In the genomic region with DNA sequence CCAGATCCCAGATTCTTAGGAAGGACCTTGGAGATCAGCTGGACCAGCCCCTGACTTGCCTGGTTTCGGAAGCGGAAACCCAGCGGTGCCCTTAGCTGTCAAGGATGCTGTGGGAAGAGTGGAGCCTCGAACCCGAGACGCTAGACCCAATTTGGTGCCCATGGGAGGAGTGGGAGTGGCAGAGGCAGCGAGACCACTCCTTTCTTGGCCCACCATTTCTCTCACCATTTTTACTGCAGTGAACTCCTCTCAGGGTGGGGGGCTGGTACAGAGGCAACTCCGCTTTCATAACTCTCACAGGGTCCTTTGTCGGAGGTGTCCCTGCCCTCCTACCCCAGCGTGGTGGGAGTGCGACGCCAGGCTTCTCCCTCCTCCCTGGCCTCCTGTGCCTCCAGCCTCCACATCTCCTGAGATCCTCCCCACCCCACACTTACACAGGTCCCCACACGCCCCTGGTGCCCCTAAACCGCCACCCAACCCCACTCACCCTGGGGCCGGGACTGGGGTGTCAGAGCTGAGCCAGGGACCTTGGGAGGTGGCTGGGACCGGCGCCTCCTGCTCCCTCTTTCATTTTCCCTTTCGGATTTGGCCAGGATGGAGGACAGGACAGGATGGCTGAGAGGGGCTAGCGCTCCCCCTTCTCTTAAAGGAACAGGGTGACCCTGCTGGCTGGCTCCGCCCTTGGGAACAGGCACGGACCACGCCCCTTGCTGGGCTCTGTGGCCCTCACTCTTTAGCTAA, we compare ENCODE assay signal across 9 cellular contexts. TPM values are rescaled to one million over a fixed set of nuclear protein-coding genes. Genes with fewer than 3 reads are reported as not detected.
DNase-seq lines count a peak whose midpoint lies in the region; ATAC-seq, FAIRE-seq and TF ChIP-seq lines count a peak whose summit lies in the region.
"Had no signal": no experiment of that assay in that cellular context is flagged by ENCODE, and none has a peak within 500 bp of the region (broad histone marks: within the 10 kb centered on the region; RNA-seq: fewer than 3 reads in every experiment).

A gene with protein sequence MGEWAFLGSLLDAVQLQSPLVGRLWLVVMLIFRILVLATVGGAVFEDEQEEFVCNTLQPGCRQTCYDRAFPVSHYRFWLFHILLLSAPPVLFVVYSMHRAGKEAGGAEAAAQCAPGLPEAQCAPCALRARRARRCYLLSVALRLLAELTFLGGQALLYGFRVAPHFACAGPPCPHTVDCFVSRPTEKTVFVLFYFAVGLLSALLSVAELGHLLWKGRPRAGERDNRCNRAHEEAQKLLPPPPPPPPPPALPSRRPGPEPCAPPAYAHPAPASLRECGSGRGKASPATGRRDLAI (minus strand): TSS at position 617 of the 741 bp plus-strand sequence. CDS start 922 bp downstream, outside the sequence.

- in situ Hi-C loops in GM12878 (cut with MboI): no loop called here

- CTCF ChIA-PET in GM12878 (lab: Yijun Ruan, JAX): interaction anchor here (0.8 to 3.4 kb wide), 12 partner anchors 9 to 170 kb away, joined by 3 to 24 read pairs (median 4); a partner anchor contains a TSS

- POLR2A ChIA-PET in GM12878 (lab: Charles Lee): interaction anchor here (0.6 kb wide), 1 partner anchor 64 kb away, joined by 10 read pairs; no protein-coding TSS in a partner anchor

- RAD21 ChIA-PET in GM12878 (lab: Charles Lee; ENCODE audit: unreplicated experiment): interaction anchor here (0.9 to 1.0 kb wide), 2 partner anchors 14 to 170 kb away, joined by 3 to 4 read pairs; no protein-coding TSS in a partner anchor

- no peak for TF ChIP-seq EP300 in GM12878 (IDR thresholded peaks at IDR 0.05; ENCODE audit: borderline replicate concordance in 1 of 2, control insufficient read depth in 1 of 2, low read depth in 2 of 2, low read length in 2 of 2)

- H4K20me1 ChIP-seq in GM12878 (ENCODE audit: control insufficient read depth, insufficient read depth): no peaks in the 10 kb centered on the region

- peak within 1 kb of the TSS; percentile 85 for H3K4me2 ChIP-seq in GM12878 (ENCODE audit: control insufficient read depth, insufficient read depth)

- H3K36me3 Mint-ChIP-seq in activated T-cell treated with anti-CD3 and anti-CD28 coated beads, Interleukin-2, amount 50 U/mL, for 24 hours (ENCODE audit: low read depth): no peaks in the 10 kb centered on the region

- BruUV-seq in GM12878 (replicated peaks; lab: Mats Ljungman, UMichigan): no TSS peak

- TF ChIP-seq POLR2A in GM12878 (IDR thresholded peaks at IDR 0.05; ENCODE audit: low read depth, low read length): no peak
- TF ChIP-seq POLR2A in thyroid gland (IDR thresholded peaks at IDR 0.05): no peak

- ATAC-seq in GM12878 (no peak), left lung (no peak)

- H3K9ac ChIP-seq in GM12878 (ENCODE audit: control insufficient read depth, insufficient read depth, low read length): no peak within 1 kb of the TSS

- H3K9me3 Mint-ChIP-seq in activated T-cell treated with anti-CD3 and anti-CD28 coated beads, Interleukin-2, amount 50 U/mL, for 24 hours: no peaks in the 10 kb centered on the region

- no peak within 1 kb of the TSS for H3K27ac Mint-ChIP-seq in activated T-cell treated with anti-CD3 and anti-CD28 coated beads, Interleukin-2, amount 50 U/mL, for 24 hours

- intact Hi-C loops in GM12878 (cut with micrococcal nuclease; ENCODE audit: unreplicated experiment): loop anchor here (5.0 kb wide), 2 partner anchors 78 to 183 kb away; a partner anchor contains a TSS
- intact Hi-C loops in left lung (cut with DNase I): loop anchor here in 1 of 2 donors (5.0 kb wide), 1 partner anchor 168 kb away; no protein-coding TSS in a partner anchor
- intact Hi-C loops in thyroid gland (cut with DNase I): loop anchor here (5.0 kb wide), 1 partner anchor 53 kb away; a partner anchor contains a TSS

- peak within 1 kb of the TSS; percentile 65; the same call in 1 of the 2 replicates for H3K4me3 ChIP-seq in GM12878
- peak within 1 kb of the TSS; percentile 49 to 54 for H3K4me3 ChIP-seq in left lung
- peak within 1 kb of the TSS in 2 of 3 donors; percentile 3 to 50 for H3K4me3 ChIP-seq in thyroid gland (replicated peaks in 1 of 3)

- peaks cover 22% of the 10 kb centered on the region for H3K27me3 Mint-ChIP-seq in activated T-cell treated with anti-CD3 and anti-CD28 coated beads, Interleukin-2, amount 50 U/mL, for 24 hours

- H3K36me3 ChIP-seq in GM12878 (ENCODE audit: control insufficient read depth in 2 of 2, insufficient read depth in 2 of 2, low read length in 1 of 2): no peaks in the 10 kb centered on the region
- no peaks in the 10 kb centered on the region for H3K36me3 ChIP-seq in left lung
- H3K36me3 ChIP-seq in thyroid gland: no peaks in the 10 kb centered on the region

- no peak for FAIRE-seq in GM12878 (lab: Jason Lieb, UNC)

- H3K4me1 ChIP-seq in GM12878 (ENCODE audit: control insufficient read depth, insufficient read depth, low read length) (no peaks in the 10 kb centered on the region; the same call in none of the 2 replicates), left lung (peaks cover 0 to 26% of the 10 kb centered on the region in 2 donors), thyroid gland (peaks cover 3 to 12% of the 10 kb centered on the region in 2 donors)

- 77% methylated on average over 19 of the region's 22 CpGs for WGBS in GM12878 (ENCODE audit: insufficient coverage, insufficient replicate concordance, low lambda C conversion rate, missing lambda C conversion rate)
- 57 to 58% methylated on average over 22 of the region's 22 CpGs for WGBS in thyroid gland, 2 donors

- H3K4me3 Mint-ChIP-seq in activated T-cell treated with anti-CD3 and anti-CD28 coated beads, Interleukin-2, amount 50 U/mL, for 24 hours: peak within 1 kb of the TSS; percentile 71

- peaks cover 0 to 2% of the 10 kb centered on the region in 2 experiments; a peak in 1 of 4 replicates for H3K27me3 ChIP-seq in GM12878 (replicated peaks in 1 of 2; ENCODE audit: control insufficient read depth in 2 of 2, insufficient read depth in 2 of 2, low read length in 1 of 2)
- peaks cover 0 to 45% of the 10 kb centered on the region in 2 donors for H3K27me3 ChIP-seq in left lung
- H3K27me3 ChIP-seq in thyroid gland: no peaks in the 10 kb centered on the region

- TF ChIP-seq RAD21 in GM12878 (IDR thresholded peaks at IDR 0.05; ENCODE audit: insufficient read depth, low read depth, low read length): no peak

- SMC1A ChIA-PET in GM12878 (lab: Charles Lee; ENCODE audit: uncharacterized antibody, unreplicated experiment): interaction anchor here (1.1 to 4.9 kb wide), 4 partner anchors 12 to 196 kb away, joined by 3 to 38 read pairs (median 6); no protein-coding TSS in a partner anchor

- H3K79me2 ChIP-seq in GM12878 (ENCODE audit: control insufficient read depth, insufficient read depth, low read length): no peaks in the 10 kb centered on the region

- no peak within 1 kb of the TSS for H2AFZ ChIP-seq in GM12878 (ENCODE audit: control insufficient read depth, low read depth, low read length)

- DNase-seq in activated T-cell treated with anti-CD3 and anti-CD28 coated beads, Interleukin-2, amount 50 U/mL, for 24 hours: peak; percentile 30
- no peak for DNase-seq in activated T-cell treated with anti-CD3 and anti-CD28 coated beads, Interleukin-2, amount 50 U/mL, for 48 hours
- no peak for DNase-seq in GM12878 (ENCODE audit: low read depth, low spot score)
- DNase-seq in left lung: no peak
- no peak for DNase-seq in thyroid gland
- no peak for DNase-seq in RPMI8226
- DNase-seq in GOT3 (lab: John Stamatoyannopoulos, UW): no peak
- DNase-seq in HT-29 (ENCODE audit: low spot score): no peak

- peaks cover 22% of the 10 kb centered on the region for H3K4me1 Mint-ChIP-seq in activated T-cell treated with anti-CD3 and anti-CD28 coated beads, Interleukin-2, amount 50 U/mL, for 24 hours (ENCODE audit: low read depth)

- H3K27ac ChIP-seq in GM12878 (ENCODE audit: control insufficient read depth, insufficient read depth) (no peak within 1 kb of the TSS), left lung (peak within 1 kb of the TSS in 1 of 2 donors; percentile 41), thyroid gland (no peak within 1 kb of the TSS)

- TF ChIP-seq CTCF in GM12878 (IDR thresholded peaks at IDR 0.05 in 2 of 3, conservative IDR thresholded peaks at IDR 0.05 in 1 of 3; ENCODE audit: control insufficient read depth in 2 of 3, extremely low read depth in 1 of 3, insufficient read depth in 1 of 3, low read depth in 3 of 3, low read length in 3 of 3) (no peak), left lung (IDR thresholded peaks at IDR 0.05) (no peak), thyroid gland (IDR thresholded peaks at IDR 0.05) (no peak)

- no peaks in the 10 kb centered on the region; the same call in 2 of the 3 replicates for H3K9me3 ChIP-seq in GM12878 (replicated peaks; ENCODE audit: control insufficient read depth, insufficient read depth, low read length)
- no peaks in the 10 kb centered on the region for H3K9me3 ChIP-seq in left lung
- H3K9me3 ChIP-seq in thyroid gland: no peaks in the 10 kb centered on the region

TF ChIP-seq in GM12878, 131 proteins besides CTCF, POLR2A, EP300 and RAD21 (continues in another document):
- TF ChIP-seq RFX5 (IDR thresholded peaks at IDR 0.05; ENCODE audit: low read depth, low read length): no peak
- no peak for TF ChIP-seq RCOR1 (conservative IDR thresholded peaks at IDR 0.05; ENCODE audit: low read depth, low read length)
- no peak for TF ChIP-seq TCF3 (IDR thresholded peaks at IDR 0.05; ENCODE audit: borderline replicate concordance, insufficient read depth, low read depth, low read length)
- TF ChIP-seq CHD1 (IDR thresholded peaks at IDR 0.05; ENCODE audit: low read depth, low read length): no peak
- no peak for TF ChIP-seq NFYA (IDR thresholded peaks at IDR 0.05; ENCODE audit: borderline replicate concordance, low read depth, low read length)
- no peak for TF ChIP-seq POLR2AphosphoS5 (IDR thresholded peaks at IDR 0.05; ENCODE audit: low read length)
- no peak for TF ChIP-seq MYB (IDR thresholded peaks at IDR 0.05; ENCODE audit: borderline replicate concordance, low read depth, low read length)
- no peak for TF ChIP-seq ASH2L (IDR thresholded peaks at IDR 0.05; ENCODE audit: borderline replicate concordance, low read depth)

RNA-seq across cellular contexts. Expression of the gene that starts here (rescaled TPM):
- not detected in 2 replicates for total RNA-seq in GM12878 (2013; cell fraction: nucleolus; rRNA removed)
- total RNA-seq in GM12878 (2014; rRNA removed): not detected in 2 replicates
- not detected in 2 replicates for total RNA-seq in GM12878 (2014; rRNA removed; fragmentation: Illumina TruSeq; extraction: Trizol)
- total RNA-seq in GM12878 (2021): not detected in 2 replicates
- not detected for polyA plus RNA-seq in GM12878 (2011; ENCODE audit: low read depth)
- not detected in 2 replicates for polyA plus RNA-seq in GM12878 (2011; rRNA removed)
- not detected in 2 replicates for polyA plus RNA-seq in GM12878 (2011; cell fraction: cytosol; rRNA removed)
- polyA plus RNA-seq in GM12878 (2011; cell fraction: nucleus; rRNA removed): not detected in 2 replicates
- not detected in 2 replicates for polyA plus RNA-seq in GM12878 (2012)
- polyA plus RNA-seq in GM12878 (2014; fragmentation: Illumina TruSeq; extraction: Trizol): not detected in 2 replicates
- not detected for polyA plus RNA-seq in GM12878 (2014; fragmentation: Nextera tagmentation; extraction: Ambion mirVana)
- not detected in 2 replicates for polyA plus RNA-seq in GM12878 (2014; rRNA removed)
- 1 to 10 TPM in 1 of 2 experiments, not detected in 1; 1.6 TPM for polyA plus RNA-seq in GM12878 (2016; fragmentation: Nextera tagmentation; extraction: Ambion mirVana)
- polyA minus RNA-seq in GM12878 (2011; rRNA and poly(A)+ RNA removed): not detected in 2 replicates
- not detected in 2 replicates for polyA minus RNA-seq in GM12878 (2011; cell fraction: cytosol; rRNA and poly(A)+ RNA removed)
- not detected in 2 replicates for polyA minus RNA-seq in GM12878 (2011; cell fraction: nucleus; rRNA and poly(A)+ RNA removed)
- 1 to 10 TPM; 3.0 to 3.6 TPM for total RNA-seq in left lung
- total RNA-seq in thyroid gland: 1 to 10 TPM; 1.6 to 3.4 (median 1.7) TPM
- not detected in 2 replicates for total RNA-seq in HT-29 (2014; rRNA removed; shearing (Covaris generic))
- total RNA-seq: Daoy had no signal
